Comparison of ENCODE assay signal across 35 cellular contexts in the genomic region with DNA sequence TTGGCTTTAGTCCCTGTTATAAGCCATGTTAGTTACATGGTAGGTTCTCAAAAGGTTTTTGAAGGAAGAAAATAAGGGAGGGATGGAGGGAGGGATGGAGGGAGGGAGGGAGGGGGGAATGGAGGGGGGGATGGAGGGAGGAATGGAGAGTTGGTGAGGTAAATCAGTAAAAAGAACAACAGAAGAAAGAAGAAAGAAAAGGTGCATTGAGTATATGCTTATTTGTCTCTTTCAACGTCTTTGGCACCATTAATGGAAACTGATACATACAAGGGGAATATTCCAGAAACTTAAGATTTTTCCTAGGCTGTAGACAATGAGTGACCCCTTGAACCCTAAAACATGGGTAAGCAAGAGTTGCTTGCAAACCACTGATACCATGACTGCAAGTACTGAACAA.
"Had no signal": no experiment of that assay in that cellular context is flagged by ENCODE, and none has a peak within 500 bp of the region (broad histone marks: within the 10 kb centered on the region; RNA-seq: fewer than 3 reads in every experiment).

No MANE protein-coding gene starts in this region.

- H3K9me3 ChIP-seq: MG63 had no signal

- DNase-seq: Karpas-422, Kasumi-1, MG63, MM.1S, MV-4-11, NCI-H1048, NCI-H1092, NCI-H1092 treated with DMSO at 0.1 percent for 48 hours, NCI-H1105, NCI-H1105 treated with DMSO at 0.1 percent for 48 hours, NCI-H1417, NCI-H1417 treated with DMSO at 0.1 percent for 48 hours, NCI-H1436, NCI-H1436 treated with DMSO at 0.1 percent for 48 hours, NCI-H146, NCI-H1694, NCI-H1694 treated with DMSO at 0.1 percent for 48 hours, NCI-H187, NCI-H187 treated with DMSO at 0.1 percent for 48 hours, NCI-H1930, NCI-H2029, NCI-H2029 treated with DMSO at 0.1 percent for 48 hours, NCI-H2081, NCI-H2081 treated with DMSO at 0.1 percent for 48 hours, NCI-H2107, NCI-H2171, NCI-H2171 treated with DMSO at 0.1 percent for 48 hours, NCI-H2227 treated with DMSO at 0.1 percent for 48 hours, NCI-H226, NCI-H345, NCI-H446, NCI-H446 treated with DMSO at 0.1 percent for 48 hours, NCI-H510A, NCI-H510A treated with DMSO at 0.1 percent for 48 hours, NCI-H524 had no signal

- H3K36me3 ChIP-seq: MG63 had no signal

- H3K27me3 ChIP-seq: MG63 had no signal

- H3K4me3 ChIP-seq: MG63 had no signal
